ENCODE assay signal across 15 cellular contexts in genomic region chr1:203667616-203668015, GRCh38. TPM values are rescaled to one million over a fixed set of nuclear protein-coding genes. Genes with fewer than 3 reads are reported as not detected.
A peak's percentile ranks its signal among the peaks of the same experiment; 100 is the strongest.
DNase-seq lines count a peak whose midpoint lies in the region; ATAC-seq, FAIRE-seq and TF ChIP-seq lines count a peak whose summit lies in the region.
"Had no signal": no experiment of that assay in that cellular context is flagged by ENCODE, and none has a peak within 500 bp of the region (broad histone marks: within the 10 kb centered on the region; RNA-seq: fewer than 3 reads in every experiment).

No MANE protein-coding gene starts in this region.

- ATAC-seq in K562 (no peak; the same call in 2 of the 3 replicates), right cardiac atrium (peak; percentile 50 to 55)
- ATAC-seq: activated naive CD8-positive, alpha-beta T cell treated with anti-CD3 and anti-CD28 coated beads, Interleukin-2, amount 50 U/mL, for 24 hours had no signal

- no peaks in the 10 kb centered on the region for H3K9me3 ChIP-seq in CD8-positive, alpha-beta memory T cell (ENCODE audit: low read length)
- H3K9me3 ChIP-seq in K562 (replicated peaks; ENCODE audit: control insufficient read depth, insufficient read depth, low read depth, low read length), result no peaks in the 10 kb centered on the region
- H3K9me3 ChIP-seq in right cardiac atrium (ENCODE audit: control insufficient read depth, low read length), result no peaks in the 10 kb centered on the region
- H3K9me3 ChIP-seq in sigmoid colon, result no peaks in the 10 kb centered on the region
- H3K9me3 ChIP-seq: pancreas had no signal

- TF ChIP-seq POLR2A in K562 (conservative IDR thresholded peaks at IDR 0.05), result no peak
- TF ChIP-seq POLR2A in sigmoid colon (IDR thresholded peaks at IDR 0.05), result peak in 1 of 2 donors; percentile 39

- no peaks in the 10 kb centered on the region for H3K9me1 ChIP-seq in K562 (ENCODE audit: control insufficient read depth, insufficient read depth, low read length)

- H4K20me1 ChIP-seq in K562 (replicated peaks; ENCODE audit: control insufficient read depth, insufficient read depth, low read length), result no peaks in the 10 kb centered on the region

- POLR2A ChIA-PET in CD8-positive, alpha-beta memory T cell (lab: Charles Lee), result interaction anchor here (1.1 kb wide), 1 partner anchor 9 kb away, joined by 5 read pairs; no protein-coding TSS in a partner anchor
- POLR2A ChIA-PET in K562 (lab: Yijun Ruan, JAX), result interaction anchor here (0.8 to 1.2 kb wide), 3 partner anchors 9 to 663 kb away, joined by 3 to 5 read pairs (median 4); no protein-coding TSS in a partner anchor

- 48% methylated on average over 6 of the region's 6 CpGs for WGBS in K562 (ENCODE audit: insufficient coverage, low coverage, missing lambda C conversion rate)
- WGBS in right cardiac atrium, result 30% methylated on average over 6 of the region's 6 CpGs
- 64 to 70% methylated on average over 6 of the region's 6 CpGs for WGBS in sigmoid colon, 2 donors

- peaks cover 0 to 40% (median 16%) of the 10 kb centered on the region in 3 donors for H3K36me3 Mint-ChIP-seq in CD8-positive, alpha-beta memory T cell

- peaks cover 79 to 94% (median 86%) of the 10 kb centered on the region in 3 donors for H3K4me1 Mint-ChIP-seq in CD8-positive, alpha-beta memory T cell

- no peak overlapping the region for H3K4me3 Mint-ChIP-seq in CD8-positive, alpha-beta memory T cell
- H3K4me3 Mint-ChIP-seq: activated CD4-positive, alpha-beta memory T cell treated with anti-CD3 and anti-CD28 coated beads, Interleukin-2, amount 10 ng/mL, durations not matched to agents 7 days and 5 days; activated naive CD8-positive, alpha-beta T cell treated with anti-CD3 and anti-CD28 coated beads, Interleukin-2, amount 50 U/mL, for 24 hours had no signal

- in situ Hi-C loops in K562 (cut with MboI), result no loop called here
- in situ Hi-C loops in GM13977 (cut with MboI; ENCODE audit: low pct_unique_long_range_greater_than_20kb, low sequenced_read_pairs, unreplicated experiment), result no loop called here

- no peaks in the 10 kb centered on the region for H3K79me2 ChIP-seq in K562 (ENCODE audit: control insufficient read depth, insufficient read depth, low read length)

- no peak for DNase-seq in CD8-positive, alpha-beta memory T cell
- DNase-seq in K562 (ENCODE audit: extremely low read depth in 1 of 4, low spot score in 3 of 4) (no peak), right cardiac atrium (peak; percentile 38 to 81 (median 69)), sigmoid colon (peak; percentile 93), NCI-H1417 (lab: John Stamatoyannopoulos, UW) (no peak), OCI-M2 (lab: John Stamatoyannopoulos, UW; ENCODE audit: unreplicated experiment) (no peak), GM13977 (ENCODE audit: low spot score) (no peak), hepatic stellate cell (ENCODE audit: low spot score) (no peak)
- DNase-seq: activated CD4-positive, alpha-beta memory T cell treated with anti-CD3 and anti-CD28 coated beads, Interleukin-2, amount 10 ng/mL, durations not matched to agents 7 days and 5 days; activated naive CD8-positive, alpha-beta T cell treated with anti-CD3 and anti-CD28 coated beads, Interleukin-2, amount 50 U/mL, for 24 hours; islet precursor cell; NCI-H1105 treated with DMSO at 0.1 percent for 48 hours; NCI-H774; pancreas had no signal

- H2AFZ ChIP-seq in K562 (ENCODE audit: low read depth, low read length), result 0 out of 2 replicates have a peak overlapping the region, but pooled peaks have one; percentile 22

- H3K4me2 ChIP-seq in K562 (ENCODE audit: insufficient read depth, low read length), result no peak overlapping the region

- H3K36me3 ChIP-seq in CD8-positive, alpha-beta memory T cell (ENCODE audit: insufficient read depth, low read length), result no peaks in the 10 kb centered on the region
- no peaks in the 10 kb centered on the region for H3K36me3 ChIP-seq in K562 (ENCODE audit: control insufficient read depth, insufficient read depth, low read length)
- H3K36me3 ChIP-seq in sigmoid colon, result no peaks in the 10 kb centered on the region
- H3K36me3 ChIP-seq: pancreas had no signal

- peak overlapping the region; percentile 38 to 92 (median 72) for H3K27ac Mint-ChIP-seq in CD8-positive, alpha-beta memory T cell
- H3K27ac Mint-ChIP-seq: activated CD4-positive, alpha-beta memory T cell treated with anti-CD3 and anti-CD28 coated beads, Interleukin-2, amount 10 ng/mL, durations not matched to agents 7 days and 5 days; activated naive CD8-positive, alpha-beta T cell treated with anti-CD3 and anti-CD28 coated beads, Interleukin-2, amount 50 U/mL, for 24 hours had no signal

- intact Hi-C loops in K562 (cut with micrococcal nuclease), result no loop called here
- intact Hi-C loops in right cardiac atrium (cut with DNase I), result no loop called here
- intact Hi-C loops in sigmoid colon (cut with DNase I), result no loop called here

- TF ChIP-seq EP300 in K562 (IDR thresholded peaks at IDR 0.05; ENCODE audit: low read length), result no peak
- TF ChIP-seq EP300 in sigmoid colon (IDR thresholded peaks at IDR 0.05), result peak; percentile 24 to 89 (median 54)

- H3K4me3 ChIP-seq in CD8-positive, alpha-beta memory T cell (ENCODE audit: low read length), result no peak overlapping the region
- H3K4me3 ChIP-seq in K562 (no peak overlapping the region), right cardiac atrium (ENCODE audit: low read length) (no peak overlapping the region), sigmoid colon (no peak overlapping the region)
- H3K4me3 ChIP-seq: pancreas had no signal

- TF ChIP-seq CTCF in K562 (IDR thresholded peaks at IDR 0.05 in 2 of 3, conservative IDR thresholded peaks at IDR 0.05 in 1 of 3; ENCODE audit: insufficient read depth in 2 of 3, low read depth in 1 of 3, low read length in 3 of 3), result no peak
- no peak for TF ChIP-seq CTCF in sigmoid colon (IDR thresholded peaks at IDR 0.05)
- TF ChIP-seq CTCF in GM13977 (IDR thresholded peaks at IDR 0.05; ENCODE audit: extremely low read depth, insufficient read depth, missing control alignments), result no peak

- TF ChIP-seq RAD21 in K562 (CRISPR knock-in tag; conservative IDR thresholded peaks at IDR 0.05 in 1 of 2, IDR thresholded peaks at IDR 0.05 in 1 of 2), result no peak

- H3K9ac ChIP-seq in K562 (ENCODE audit: insufficient read depth in 1 of 2, low read depth in 2 of 2, low read length in 2 of 2), result no peak overlapping the region

- no peak for FAIRE-seq in K562 (lab: Jason Lieb, UNC)
- FAIRE-seq: pancreas had no signal

- no peaks in the 10 kb centered on the region for H3K27me3 ChIP-seq in CD8-positive, alpha-beta memory T cell (ENCODE audit: insufficient read depth, low read length, poor library complexity, severe bottlenecking)
- no peaks in the 10 kb centered on the region for H3K27me3 ChIP-seq in K562 (ENCODE audit: control insufficient read depth in 2 of 2, insufficient read depth in 2 of 2, low read length in 2 of 2)
- no peaks in the 10 kb centered on the region for H3K27me3 ChIP-seq in right cardiac atrium (ENCODE audit: control insufficient read depth, insufficient read depth)
- no peaks in the 10 kb centered on the region for H3K27me3 ChIP-seq in sigmoid colon
- H3K27me3 ChIP-seq: pancreas had no signal

- no peaks in the 10 kb centered on the region for H3K9me3 Mint-ChIP-seq in CD8-positive, alpha-beta memory T cell
- H3K9me3 Mint-ChIP-seq: activated CD4-positive, alpha-beta memory T cell treated with anti-CD3 and anti-CD28 coated beads, Interleukin-2, amount 10 ng/mL, durations not matched to agents 7 days and 5 days; activated naive CD8-positive, alpha-beta T cell treated with anti-CD3 and anti-CD28 coated beads, Interleukin-2, amount 50 U/mL, for 24 hours had no signal

- no peaks in the 10 kb centered on the region for H3K27me3 Mint-ChIP-seq in CD8-positive, alpha-beta memory T cell
- H3K27me3 Mint-ChIP-seq: activated CD4-positive, alpha-beta memory T cell treated with anti-CD3 and anti-CD28 coated beads, Interleukin-2, amount 10 ng/mL, durations not matched to agents 7 days and 5 days; activated naive CD8-positive, alpha-beta T cell treated with anti-CD3 and anti-CD28 coated beads, Interleukin-2, amount 50 U/mL, for 24 hours had no signal

- H3K27ac ChIP-seq in CD8-positive, alpha-beta memory T cell (ENCODE audit: low read depth, low read length), result no peak overlapping the region
- H3K27ac ChIP-seq in K562 (ENCODE audit: extremely low read depth, low read depth, low read length) (no peak overlapping the region), right cardiac atrium (ENCODE audit: low read length) (peak overlapping the region; percentile 70), sigmoid colon (peak overlapping the region; percentile 83 to 98 (median 88))
- H3K27ac ChIP-seq: C4-2B, pancreas had no signal

- H3K4me1 ChIP-seq in CD8-positive, alpha-beta memory T cell (ENCODE audit: insufficient read depth, low read length), result peaks cover 41% of the 10 kb centered on the region
- H3K4me1 ChIP-seq in K562 (replicated peaks in 1 of 2; ENCODE audit: control insufficient read depth in 2 of 2, insufficient read depth in 2 of 2, low read length in 2 of 2) (peaks cover 4 to 9% of the 10 kb centered on the region in 2 experiments; a peak in 3 of 5 replicates), right cardiac atrium (ENCODE audit: control insufficient read depth, insufficient read depth, low read length) (peaks cover 32% of the 10 kb centered on the region), sigmoid colon (peaks cover 0 to 99% (median 99%) of the 10 kb centered on the region in 4 donors)

- no TSS peak for BruUV-seq in K562 (replicated peaks; lab: Mats Ljungman, UMichigan)

- CTCF ChIA-PET in CD8-positive, alpha-beta memory T cell (lab: Charles Lee), result interaction anchor here (1.3 to 1.4 kb wide), 2 partner anchors 14 to 22 kb away, joined by 5 read pairs; no protein-coding TSS in a partner anchor
- CTCF ChIA-PET in K562 (lab: Yijun Ruan, JAX; ENCODE audit: low intra/inter-chr PET ratio), result no interaction called here

RNA-seq across cellular contexts. Expression of gene ATP2B4, which starts 41.0 kb away (rescaled TPM):
- total RNA-seq in CD8-positive, alpha-beta memory T cell, result 10 to 100 TPM; 26.8 to 28.9 TPM
- polyA plus RNA-seq in CD8-positive, alpha-beta memory T cell, result 37.7 TPM
- total RNA-seq in K562 (2011; cell fraction: chromatin; rRNA removed; ENCODE audit: low replicate concordance), result 99.9 and 127 TPM in 2 replicates
- 72.9 and 73.4 TPM in 2 replicates for total RNA-seq in K562 (2011; cell fraction: nucleolus; rRNA removed)
- total RNA-seq in K562 (2011; cell fraction: nucleoplasm; rRNA removed), result 89.0 and 95.0 TPM in 2 replicates
- total RNA-seq in K562 (2014; rRNA removed), result 15.6 and 16.2 TPM in 2 replicates
- total RNA-seq in K562 (2014; rRNA removed; fragmentation: Illumina TruSeq; extraction: Trizol), result 18.2 and 19.7 TPM in 2 replicates
- total RNA-seq in K562 (2015; rRNA removed; fragmentation: Illumina TruSeq; extraction: Trizol), result 22.8 and 24.3 TPM in 2 replicates
- 24.2 and 26.3 TPM in 2 replicates for total RNA-seq in K562 (2021)
- 38.5 and 40.6 TPM in 2 replicates for polyA plus RNA-seq in K562 (2011; rRNA removed)
- polyA plus RNA-seq in K562 (2011; cell fraction: cytosol; rRNA removed), result 22.6 and 31.8 TPM in 2 replicates
- polyA plus RNA-seq in K562 (2011; cell fraction: nucleus; rRNA removed), result 65.0 and 81.5 TPM in 2 replicates
- polyA plus RNA-seq in K562 (2012), result 19.0 and 22.9 TPM in 2 replicates
- polyA plus RNA-seq in K562 (2014; fragmentation: Illumina TruSeq; extraction: Trizol), result 24.4 and 28.7 TPM in 2 replicates
- polyA plus RNA-seq in K562 (2014; fragmentation: Nextera tagmentation; extraction: Ambion mirVana), result 10 to 100 TPM; 10.3 to 11.3 TPM
- polyA plus RNA-seq in K562 (2014; rRNA removed), result 20.2 and 21.7 TPM in 2 replicates
- 90.3 and 109 TPM in 2 replicates for polyA minus RNA-seq in K562 (2011; rRNA and poly(A)+ RNA removed)
- polyA minus RNA-seq in K562 (2011; cell fraction: cytosol; rRNA and poly(A)+ RNA removed), result 46.4 and 53.4 TPM in 2 replicates
- polyA minus RNA-seq in K562 (2011; cell fraction: nucleus; rRNA and poly(A)+ RNA removed), result 27.2 and 48.3 TPM in 2 replicates
- total RNA-seq in right cardiac atrium, result 100 to 1,000 TPM in 3 of 4 donors, 10 to 100 TPM in 1; 97.0 to 132 (median 112) TPM
- 65.7 TPM for polyA plus RNA-seq in right cardiac atrium
- 100 to 1,000 TPM; 229 to 595 (median 347) TPM for total RNA-seq in sigmoid colon
- polyA plus RNA-seq in sigmoid colon, result 10 to 100 TPM in 1 of 3 donors, 1 to 10 TPM in 2; 1.6 to 34.5 (median 4.2) TPM

Comparison
In these comparisons a context has a peak if more than half of its experiments do, and no peak if none do; other contexts are left out.
1. DNase-seq: peak in right cardiac atrium (3 of 3) and sigmoid colon (single experiment); none in CD8-positive, alpha-beta memory T cell (0 of 5), K562 (0 of 4), NCI-H1417 (0 of 3), OCI-M2 (single experiment), GM13977 (single experiment) and hepatic stellate cell (single experiment).
2. H3K27ac ChIP-seq: peak in right cardiac atrium (single experiment) and sigmoid colon (4 of 4); none in CD8-positive, alpha-beta memory T cell (single experiment) and K562 (single experiment).